Comparison of ENCODE assay signal across 11 cellular contexts in genomic region chr4:37299468-37299867, GRCh38. TPM values are rescaled to one million over a fixed set of nuclear protein-coding genes. Genes with fewer than 3 reads are reported as not detected.
"Had no signal": no experiment of that assay in that cellular context is flagged by ENCODE, and none has a peak within 500 bp of the region (broad histone marks: within the 10 kb centered on the region; RNA-seq: fewer than 3 reads in every experiment).

No MANE protein-coding gene starts in this region.

- H3K27me3 Mint-ChIP-seq: IgD-negative memory B cell had no signal

- H2AFZ ChIP-seq: GM23248 had no signal

- H3K27ac ChIP-seq: GM23248, HL-60 had no signal

- H3K4me3 Mint-ChIP-seq: HFFc6, IgD-negative memory B cell had no signal

- ATAC-seq: HCT116, HepG2 had no signal

- H3K36me3 ChIP-seq: HAP-1 had no signal

- H3K9ac ChIP-seq: GM23248 had no signal

- H3K4me3 ChIP-seq: GM23248, HAP-1 had no signal

- H3K9me3 ChIP-seq: HAP-1 had no signal

- DNase-seq: GM23248, H7, HFFc6, KBM-7 had no signal

- H3K27ac Mint-ChIP-seq: HFFc6, IgD-negative memory B cell had no signal

- H3K4me1 Mint-ChIP-seq: IgD-negative memory B cell had no signal

- H3K36me3 Mint-ChIP-seq: IgD-negative memory B cell had no signal

- H3K4me1 ChIP-seq: HAP-1 had no signal

RNA-seq across cellular contexts. Expression of gene NWD2, which starts 54.9 kb away (rescaled TPM):
- total RNA-seq: GM23248, H4, HepG2, HFFc6, HT1080 had no signal
- polyA plus RNA-seq: GM23248, HepG2, IgD-negative memory B cell had no signal
